ENCODE assay signal across 1 cellular context in the genomic region with DNA sequence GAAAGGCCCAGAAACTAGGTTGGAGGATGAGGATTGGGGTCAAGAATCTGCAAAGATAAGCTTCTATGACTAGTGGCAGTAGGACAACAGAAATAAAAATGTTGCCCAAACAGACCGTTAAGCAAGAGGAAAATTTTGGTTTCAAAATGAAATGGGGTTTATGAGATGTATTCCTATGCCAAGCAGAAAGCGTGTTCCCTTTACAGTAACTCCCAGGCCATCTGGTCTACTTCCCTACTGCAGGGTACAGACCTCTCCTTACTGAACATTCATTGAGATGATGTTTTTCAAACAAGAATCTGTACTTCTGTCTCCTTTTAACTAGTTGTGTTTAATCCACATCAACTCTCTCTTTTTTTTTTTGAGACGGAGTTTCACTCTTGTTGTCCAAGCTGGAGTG.
TF ChIP-seq lines count a peak whose summit lies in the region.

No MANE protein-coding gene starts in this region.

TF ChIP-seq in HepG2, 621 proteins besides CTCF, POLR2A, EP300 and RAD21 (continued from another document):
- TF ChIP-seq FOXP4 (CRISPR knock-in tag; IDR thresholded peaks at IDR 0.05) = no peak
- TF ChIP-seq ZNF674 (CRISPR knock-in tag; IDR thresholded peaks at IDR 0.05; ENCODE audit: low read depth) = no peak
- no peak for TF ChIP-seq ZMYM4 (CRISPR knock-in tag; IDR thresholded peaks at IDR 0.05)
- TF ChIP-seq ZFP36 (IDR thresholded peaks at IDR 0.05; ENCODE audit: borderline replicate concordance, low read depth, low read length, partially characterized antibody) = no peak
- TF ChIP-seq NFYC (CRISPR knock-in tag; IDR thresholded peaks at IDR 0.05) = no peak
- TF ChIP-seq, protein P1, sequence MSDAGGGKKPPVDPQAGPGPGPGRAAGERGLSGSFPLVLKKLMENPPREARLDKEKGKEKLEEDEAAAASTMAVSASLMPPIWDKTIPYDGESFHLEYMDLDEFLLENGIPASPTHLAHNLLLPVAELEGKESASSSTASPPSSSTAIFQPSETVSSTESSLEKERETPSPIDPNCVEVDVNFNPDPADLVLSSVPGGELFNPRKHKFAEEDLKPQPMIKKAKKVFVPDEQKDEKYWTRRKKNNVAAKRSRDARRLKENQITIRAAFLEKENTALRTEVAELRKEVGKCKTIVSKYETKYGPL (CRISPR knock-in tag; IDR thresholded peaks at IDR 0.05) = no peak
- TF ChIP-seq ZNF510 (CRISPR knock-in tag; IDR thresholded peaks at IDR 0.05; ENCODE audit: low read depth) = no peak
- TF ChIP-seq ETV5 (CRISPR knock-in tag; IDR thresholded peaks at IDR 0.05; ENCODE audit: borderline replicate concordance) = no peak
- no peak for TF ChIP-seq GABPA (IDR thresholded peaks at IDR 0.05; ENCODE audit: low read depth, low read length)
- TF ChIP-seq GABPA (CRISPR knock-in tag; IDR thresholded peaks at IDR 0.05; ENCODE audit: low read depth) = no peak
